Comparison of ENCODE assay signal across 12 cellular contexts in the genomic region with DNA sequence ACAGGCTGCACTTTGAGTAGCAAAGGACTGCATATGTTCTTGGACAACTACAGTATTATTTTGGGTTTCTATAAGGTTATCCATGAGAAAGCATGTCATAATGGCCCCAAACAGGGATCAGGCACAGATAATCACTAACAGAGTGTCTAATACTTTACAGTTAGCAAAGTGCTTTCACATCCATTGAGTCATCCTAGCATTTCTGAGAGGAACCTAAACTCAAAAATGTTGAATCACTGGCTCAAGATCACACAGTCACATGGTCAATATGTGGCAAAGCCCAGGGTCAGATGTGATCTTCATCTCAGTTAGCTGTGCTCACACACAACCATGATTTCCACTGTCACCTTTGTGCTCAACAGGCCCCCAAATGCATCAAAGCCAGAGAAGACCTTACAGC.
A peak's percentile ranks its signal among the peaks of the same experiment; 100 is the strongest.
DNase-seq lines count a peak whose midpoint lies in the region; ATAC-seq, FAIRE-seq and TF ChIP-seq lines count a peak whose summit lies in the region.
"Had no signal": no experiment of that assay in that cellular context is flagged by ENCODE, and none has a peak within 500 bp of the region (broad histone marks: within the 10 kb centered on the region; RNA-seq: fewer than 3 reads in every experiment).

No MANE protein-coding gene starts in this region.

- CTCF ChIA-PET in A549 (lab: Yijun Ruan, JAX), result interaction anchor here (0.8 to 1.7 kb wide), 2 partner anchors 11 to 15 kb away, joined by 4 to 5 read pairs; no protein-coding TSS in a partner anchor

- H3K4me3 Mint-ChIP-seq in astrocyte (ENCODE audit: unreplicated experiment), result no peak overlapping the region
- H3K4me3 Mint-ChIP-seq: activated B cell treated with CpG ODN at 0.5 μM for 24 hours had no signal

- no peak for TF ChIP-seq EP300 in A549 (IDR thresholded peaks at IDR 0.05)

- H3K27ac Mint-ChIP-seq in astrocyte (ENCODE audit: unreplicated experiment), result peak overlapping the region; percentile 54
- H3K27ac Mint-ChIP-seq: activated B cell treated with CpG ODN at 0.5 μM for 24 hours had no signal

- H3K9ac ChIP-seq in astrocyte (ENCODE audit: low read length), result no peak overlapping the region

- no peaks in the 10 kb centered on the region for H3K36me3 Mint-ChIP-seq in astrocyte (ENCODE audit: low read depth, unreplicated experiment)

- H3K4me1 ChIP-seq in A549 (peaks cover 40% of the 10 kb centered on the region), astrocyte (ENCODE audit: insufficient read depth, low read length) (no peaks in the 10 kb centered on the region), heart left ventricle (peaks cover 0 to 3% (median 0%) of the 10 kb centered on the region in 12 donors)

- H3K27ac ChIP-seq in A549 (peak overlapping the region in 1 of 2 experiments; percentile 24; a peak in 2 of 6 replicates), astrocyte (ENCODE audit: low read depth, low read length) (no peak overlapping the region), heart left ventricle (no peak overlapping the region)
- H3K27ac ChIP-seq: epithelial cell of prostate had no signal

- FAIRE-seq in A549 (lab: Jason Lieb, UNC) (peak; percentile 80), astrocyte (lab: Jason Lieb, UNC) (peak; percentile 23)

- peak; percentile 56 to 78 for ATAC-seq in A549
- peak; percentile 43 for ATAC-seq in GM18909 (IDR thresholded peaks at IDR 0.05; ENCODE audit: poor library complexity, unreplicated experiment)
- ATAC-seq in HG02970 (IDR thresholded peaks at IDR 0.05; ENCODE audit: low FRiP score, unreplicated experiment), result peak; percentile 65
- no peak for ATAC-seq in heart left ventricle

- H3K4me2 ChIP-seq in A549 (peak overlapping the region; percentile 10; the same call in 1 of the 3 replicates), astrocyte (ENCODE audit: low read length) (no peak overlapping the region)

- no peak for TF ChIP-seq RAD21 in A549 (conservative IDR thresholded peaks at IDR 0.05 in 1 of 2, IDR thresholded peaks at IDR 0.05 in 1 of 2)

- H3K4me1 Mint-ChIP-seq in astrocyte (ENCODE audit: low read depth, unreplicated experiment), result peaks cover 19% of the 10 kb centered on the region

- no peaks in the 10 kb centered on the region for H3K9me3 ChIP-seq in A549
- H3K9me3 ChIP-seq in astrocyte (ENCODE audit: insufficient read depth, low read depth, low read length), result no peaks in the 10 kb centered on the region
- no peaks in the 10 kb centered on the region for H3K9me3 ChIP-seq in heart left ventricle

- no peaks in the 10 kb centered on the region for H3K9me3 Mint-ChIP-seq in astrocyte (ENCODE audit: unreplicated experiment)
- H3K9me3 Mint-ChIP-seq: activated B cell treated with CpG ODN at 0.5 μM for 24 hours had no signal

- H3K4me3 ChIP-seq in A549 (no peak overlapping the region), astrocyte (ENCODE audit: insufficient read depth, low read depth, low read length) (no peak overlapping the region), heart left ventricle (no peak overlapping the region)

- DNase-seq in A549 (ENCODE audit: low read depth in 1 of 2, low spot score in 1 of 2) (peak in 1 of 2 experiments; percentile 22), astrocyte (ENCODE audit: low read depth) (peak; percentile 26), GDM1 (lab: John Stamatoyannopoulos, UW) (no peak), midbrain (lab: John Stamatoyannopoulos, UW) (no peak), heart left ventricle (no peak), middle frontal gyrus (ENCODE audit: extremely low spot score, low spot score) (no peak)
- DNase-seq: activated B cell treated with CpG ODN at 0.5 μM for 24 hours; activated naive CD4-positive, alpha-beta T cell treated with anti-CD3 and anti-CD28 coated beads, Interleukin-2, amount 50 U/mL, for 16 hours; NCI-H82 had no signal

- H3K36me3 ChIP-seq in astrocyte (ENCODE audit: insufficient read depth, low read length) (no peaks in the 10 kb centered on the region), heart left ventricle (no peaks in the 10 kb centered on the region)

- no peaks in the 10 kb centered on the region for H3K79me2 ChIP-seq in astrocyte (ENCODE audit: insufficient read depth, low read length)

- H2AFZ ChIP-seq in astrocyte (ENCODE audit: low read depth, low read length), result no peak overlapping the region

- no peak for TF ChIP-seq CTCF in A549 (IDR thresholded peaks at IDR 0.05)
- TF ChIP-seq CTCF in astrocyte (IDR thresholded peaks at IDR 0.05; ENCODE audit: insufficient read depth, low read depth, low read length), result no peak
- no peak for TF ChIP-seq CTCF in heart left ventricle (IDR thresholded peaks at IDR 0.05)

- intact Hi-C loops in heart left ventricle (cut with DNase I), result no loop called here

- TF ChIP-seq POLR2A in A549 (IDR thresholded peaks at IDR 0.05; ENCODE audit: low read length) (no peak), heart left ventricle (IDR thresholded peaks at IDR 0.05) (no peak)

- H3K27me3 ChIP-seq in astrocyte (ENCODE audit: insufficient read depth, low read length), result no peaks in the 10 kb centered on the region
- no peaks in the 10 kb centered on the region for H3K27me3 ChIP-seq in heart left ventricle

- POLR2A ChIA-PET in A549 (lab: Yijun Ruan, JAX), result no interaction called here

- no peaks in the 10 kb centered on the region for H3K27me3 Mint-ChIP-seq in astrocyte (ENCODE audit: low read depth, unreplicated experiment)
- H3K27me3 Mint-ChIP-seq: activated B cell treated with CpG ODN at 0.5 μM for 24 hours had no signal

- H4K20me1 ChIP-seq in astrocyte (ENCODE audit: insufficient read depth, low read length), result no peaks in the 10 kb centered on the region

TF ChIP-seq in A549, 52 proteins besides CTCF, POLR2A, EP300 and RAD21:
- no peak for TF ChIP-seq ZSCAN20 (CRISPR knock-in tag; IDR thresholded peaks at IDR 0.05)
- TF ChIP-seq, protein P1, sequence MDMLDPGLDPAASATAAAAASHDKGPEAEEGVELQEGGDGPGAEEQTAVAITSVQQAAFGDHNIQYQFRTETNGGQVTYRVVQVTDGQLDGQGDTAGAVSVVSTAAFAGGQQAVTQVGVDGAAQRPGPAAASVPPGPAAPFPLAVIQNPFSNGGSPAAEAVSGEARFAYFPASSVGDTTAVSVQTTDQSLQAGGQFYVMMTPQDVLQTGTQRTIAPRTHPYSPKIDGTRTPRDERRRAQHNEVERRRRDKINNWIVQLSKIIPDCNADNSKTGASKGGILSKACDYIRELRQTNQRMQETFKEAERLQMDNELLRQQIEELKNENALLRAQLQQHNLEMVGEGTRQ (IDR thresholded peaks at IDR 0.05), result peak; percentile 37
- no peak for TF ChIP-seq FOSL2 (IDR thresholded peaks at IDR 0.05)
- peak; percentile 22; the same call in 1 of the 2 replicates for TF ChIP-seq FOSL2 (CRISPR knock-in tag; IDR thresholded peaks at IDR 0.05)
TF ChIP-seq in A549: peak in this region for 2.

Comparison
In these comparisons a context has a peak if more than half of its experiments do, and no peak if none do; other contexts are left out.
1. ATAC-seq: peak in A549 (2 of 2), GM18909 (single experiment) and HG02970 (single experiment); none in heart left ventricle (0 of 4).